11 cellular contexts compared by ENCODE assay signal in the genomic region with DNA sequence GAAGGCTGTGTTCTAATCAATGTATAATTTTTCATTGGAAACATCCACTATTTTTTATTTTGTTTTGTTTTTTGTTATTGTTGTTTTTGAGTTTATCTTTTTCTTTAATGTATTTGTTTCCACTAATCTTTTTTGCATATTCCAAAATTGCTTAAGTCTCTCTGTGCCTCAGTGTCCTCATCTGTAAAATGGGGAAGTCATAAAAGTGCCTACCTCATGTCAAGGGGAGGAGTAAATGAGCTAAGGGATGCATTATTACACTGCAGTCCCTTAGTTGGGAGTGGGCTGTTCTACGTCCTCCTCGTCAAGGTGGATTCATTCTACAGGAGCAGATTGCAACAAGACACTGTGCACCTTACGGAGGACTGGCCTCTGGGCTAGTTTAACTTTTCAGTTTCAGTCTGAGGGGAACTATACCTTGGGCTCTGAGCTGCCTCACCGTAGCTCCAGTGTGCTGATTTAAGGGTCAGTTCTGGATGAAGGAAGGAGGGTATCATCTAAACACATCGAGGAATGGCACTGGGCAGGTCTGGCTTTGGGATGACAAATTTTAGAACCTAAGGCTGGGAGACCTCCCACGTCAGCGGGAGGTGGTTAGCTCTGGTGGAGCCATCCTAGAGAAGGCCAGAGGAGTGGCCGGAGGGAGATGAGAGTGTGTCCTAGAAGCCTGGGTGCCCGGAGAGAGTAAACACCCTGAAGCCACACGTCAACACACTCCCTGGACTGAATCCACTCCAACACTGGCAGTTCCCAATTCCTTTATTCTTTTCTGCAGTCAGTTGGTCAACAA. TPM values are rescaled to one million over a fixed set of nuclear protein-coding genes. Genes with fewer than 3 reads are reported as not detected.
A peak's percentile ranks its signal among the peaks of the same experiment; 100 is the strongest.
DNase-seq lines count a peak whose midpoint lies in the region; ATAC-seq and TF ChIP-seq lines count a peak whose summit lies in the region.
"Had no signal": no experiment of that assay in that cellular context is flagged by ENCODE, and none has a peak within 500 bp of the region (broad histone marks: within the 10 kb centered on the region; RNA-seq: fewer than 3 reads in every experiment).

No MANE protein-coding gene starts in this region.

- no peak overlapping the region for H2BK12ac ChIP-seq in mesenchymal stem cell (ENCODE audit: low read length in 2 of 2)

- H3K27ac ChIP-seq in SU-DHL-6 (ENCODE audit: low read depth, low read length), result peak overlapping the region; percentile 98
- no peak overlapping the region for H3K27ac ChIP-seq in mesenchymal stem cell (ENCODE audit: low read length, poor library complexity, severe bottlenecking)
- no peak overlapping the region for H3K27ac ChIP-seq in naive thymus-derived CD4-positive, alpha-beta T cell (ENCODE audit: low read depth, low read length)
- H3K27ac ChIP-seq in substantia nigra (ENCODE audit: low read depth, low read length, poor library complexity, severe bottlenecking), result no peak overlapping the region
- H3K27ac ChIP-seq: foreskin keratinocyte, pancreas, suprapubic skin had no signal

- H3K36me3 ChIP-seq in SU-DHL-6 (ENCODE audit: low read length) (no peaks in the 10 kb centered on the region), mesenchymal stem cell (ENCODE audit: control insufficient read depth in 1 of 2, insufficient read depth in 2 of 2, low read depth in 1 of 2, low read length in 2 of 2) (no peaks in the 10 kb centered on the region)
- no peaks in the 10 kb centered on the region for H3K36me3 ChIP-seq in naive thymus-derived CD4-positive, alpha-beta T cell (ENCODE audit: control insufficient read depth in 2 of 3, insufficient read depth in 3 of 3, low read length in 3 of 3)
- H3K36me3 ChIP-seq: pancreas, suprapubic skin had no signal

- CTCF ChIA-PET in naive thymus-derived CD4-positive, alpha-beta T cell (lab: Charles Lee), result interaction anchor here (0.7 to 2.9 kb wide), 6 partner anchors 62 to 309 kb away, joined by 3 to 49 read pairs (median 4); a partner anchor contains a TSS

- no peak overlapping the region for H2BK15ac ChIP-seq in mesenchymal stem cell (ENCODE audit: low read depth, poor library complexity, severe bottlenecking)

- TF ChIP-seq CTCF in SU-DHL-6 (IDR thresholded peaks at IDR 0.05; ENCODE audit: insufficient read depth, low read length, poor library complexity, severe bottlenecking), result no peak

- H4K20me1 ChIP-seq in SU-DHL-6 (ENCODE audit: low read depth, low read length), result no peaks in the 10 kb centered on the region

- H3K27me3 Mint-ChIP-seq in naive thymus-derived CD4-positive, alpha-beta T cell, result no peaks in the 10 kb centered on the region

- H3K9ac ChIP-seq in SU-DHL-6 (ENCODE audit: low read length) (peak overlapping the region; percentile 59), mesenchymal stem cell (ENCODE audit: low read length) (peak overlapping the region; percentile 73)

- no peak overlapping the region for H3K4me3 Mint-ChIP-seq in naive thymus-derived CD4-positive, alpha-beta T cell

- H2BK5ac ChIP-seq in mesenchymal stem cell (ENCODE audit: low read depth, low read length, poor library complexity, severe bottlenecking), result no peak overlapping the region

- DNase-seq in Right ventricle myocardium superior (no peak), Right ventricle myocardium inferior (ENCODE audit: missing footprints) (no peak), mesenchymal stem cell (no peak), ureter (ENCODE audit: low spot score) (peak; percentile 37), OCI-M1 (lab: John Stamatoyannopoulos, UW) (no peak), substantia nigra (lab: John Stamatoyannopoulos, UW) (no peak)
- DNase-seq in naive thymus-derived CD4-positive, alpha-beta T cell, result no peak

- H3K4me1 ChIP-seq in mesenchymal stem cell (ENCODE audit: control insufficient read depth, insufficient read depth, low read depth, low read length), result peaks cover 26% of the 10 kb centered on the region
- H3K4me1 ChIP-seq in naive thymus-derived CD4-positive, alpha-beta T cell (ENCODE audit: control insufficient read depth in 2 of 2, insufficient read depth in 2 of 2, low read length in 2 of 2), result peaks cover 33 to 43% of the 10 kb centered on the region in 2 donors

- intact Hi-C loops in Right ventricle myocardium superior (cut with DNase I) (no loop called here), Right ventricle myocardium inferior (cut with DNase I) (loop anchor here (2.0 kb wide), 2 partner anchors 61 to 231 kb away; no protein-coding TSS in a partner anchor)
- intact Hi-C loops in naive thymus-derived CD4-positive, alpha-beta T cell (cut with micrococcal nuclease), result loop anchor here in 1 of 2 donors (10.0 kb wide), 1 partner anchor 359 kb away; no protein-coding TSS in a partner anchor

- 89% methylated on average over 10 of the region's 10 CpGs for WGBS in mesenchymal stem cell

- no peaks in the 10 kb centered on the region for H3K9me2 ChIP-seq in SU-DHL-6 (replicated peaks; ENCODE audit: insufficient read depth, low read length)

- no peaks in the 10 kb centered on the region for H3K9me3 ChIP-seq in SU-DHL-6 (ENCODE audit: insufficient read depth, low read length)
- H3K9me3 ChIP-seq in mesenchymal stem cell (ENCODE audit: control insufficient read depth, low read length), result no peaks in the 10 kb centered on the region
- H3K9me3 ChIP-seq in naive thymus-derived CD4-positive, alpha-beta T cell (ENCODE audit: control insufficient read depth in 2 of 3, low read length in 3 of 3), result no peaks in the 10 kb centered on the region
- H3K9me3 ChIP-seq: pancreas, suprapubic skin had no signal

- H3K18ac ChIP-seq in mesenchymal stem cell (ENCODE audit: low read depth in 1 of 2, low read length in 2 of 2), result no peak overlapping the region

- no peak overlapping the region for H3K23ac ChIP-seq in mesenchymal stem cell (ENCODE audit: low read length in 2 of 2)

- peaks cover 10% of the 10 kb centered on the region; the same call in 1 of the 2 replicates for H3K79me2 ChIP-seq in SU-DHL-6 (ENCODE audit: insufficient read depth, low read length)

- peaks cover 67% of the 10 kb centered on the region for H3F3A ChIP-seq in SU-DHL-6 (ENCODE audit: insufficient read depth)

- H3K4me3 ChIP-seq in SU-DHL-6 (ENCODE audit: insufficient read depth, low read length, poor library complexity, severe bottlenecking), result no peak overlapping the region
- H3K4me3 ChIP-seq in mesenchymal stem cell (ENCODE audit: insufficient read depth in 1 of 2, low read depth in 1 of 2, low read length in 2 of 2), result no peak overlapping the region
- no peak overlapping the region for H3K4me3 ChIP-seq in naive thymus-derived CD4-positive, alpha-beta T cell (ENCODE audit: low read length)
- H3K4me3 ChIP-seq: suprapubic skin had no signal

- POLR2A ChIA-PET in naive thymus-derived CD4-positive, alpha-beta T cell (lab: Charles Lee), result interaction anchor here (0.6 to 1.2 kb wide), 3 partner anchors 9 to 1502 kb away, joined by 3 read pairs; no protein-coding TSS in a partner anchor

- no peak overlapping the region for H4K91ac ChIP-seq in mesenchymal stem cell (ENCODE audit: low read length)

- H3K9me3 Mint-ChIP-seq in naive thymus-derived CD4-positive, alpha-beta T cell, result no peaks in the 10 kb centered on the region

- peak overlapping the region in 4 of 9 donors; percentile 11 to 84 (median 38) for H3K27ac Mint-ChIP-seq in naive thymus-derived CD4-positive, alpha-beta T cell

- H3K36me3 Mint-ChIP-seq in naive thymus-derived CD4-positive, alpha-beta T cell, result peaks cover 0 to 11% (median 0%) of the 10 kb centered on the region in 5 donors

- H3K4me2 ChIP-seq in SU-DHL-6 (ENCODE audit: low read depth, low read length, poor library complexity, severe bottlenecking) (peak overlapping the region; percentile 59), mesenchymal stem cell (ENCODE audit: low read length, poor library complexity, severe bottlenecking) (no peak overlapping the region)

- peak overlapping the region; percentile 64 for H2AK5ac ChIP-seq in mesenchymal stem cell (ENCODE audit: low read length, severe bottlenecking)

- peaks cover 31 to 70% (median 60%) of the 10 kb centered on the region in 7 donors for H3K4me1 Mint-ChIP-seq in naive thymus-derived CD4-positive, alpha-beta T cell

- H4K8ac ChIP-seq in mesenchymal stem cell (ENCODE audit: low read length), result no peak overlapping the region

- peaks cover 5% of the 10 kb centered on the region for H3K79me1 ChIP-seq in mesenchymal stem cell (replicated peaks; ENCODE audit: low read length, poor library complexity, severe bottlenecking)

- H3K4ac ChIP-seq in mesenchymal stem cell (ENCODE audit: low read depth in 1 of 2, low read length in 2 of 2), result no peak overlapping the region

- no peak overlapping the region for H2BK120ac ChIP-seq in mesenchymal stem cell (ENCODE audit: low read depth, low read length)

- no peak overlapping the region for H3K14ac ChIP-seq in mesenchymal stem cell (ENCODE audit: low read length in 2 of 2)

- H3K27me3 ChIP-seq in SU-DHL-6 (ENCODE audit: low read length) (no peaks in the 10 kb centered on the region), mesenchymal stem cell (ENCODE audit: control insufficient read depth in 1 of 2, insufficient read depth in 1 of 2, low read length in 2 of 2) (no peaks in the 10 kb centered on the region)
- H3K27me3 ChIP-seq in naive thymus-derived CD4-positive, alpha-beta T cell (ENCODE audit: control insufficient read depth in 2 of 2, insufficient read depth in 2 of 2, low read length in 2 of 2), result no peaks in the 10 kb centered on the region
- H3K27me3 ChIP-seq: foreskin keratinocyte, pancreas, suprapubic skin had no signal

- peak; percentile 1 for ATAC-seq in Right ventricle myocardium superior (ENCODE audit: poor library complexity)
- ATAC-seq in Right ventricle myocardium inferior, result no peak
- no peak for ATAC-seq in naive thymus-derived CD4-positive, alpha-beta T cell

- H2AFZ ChIP-seq in SU-DHL-6 (ENCODE audit: low read depth, low read length, severe bottlenecking), result no peak overlapping the region
- H2AFZ ChIP-seq in mesenchymal stem cell (ENCODE audit: low read depth, low read length), result no peak overlapping the region

RNA-seq across cellular contexts. Expression of a gene that starts 5.1 kb away (rescaled TPM):
- total RNA-seq in Right ventricle myocardium superior (196 TPM), Right ventricle myocardium inferior (232 TPM), ureter (157 TPM)
- polyA plus RNA-seq in mesenchymal stem cell (2013, experiment 1 of 2), result 684 TPM
- polyA plus RNA-seq in mesenchymal stem cell (2013, experiment 2 of 2), result 720 TPM
- total RNA-seq in naive thymus-derived CD4-positive, alpha-beta T cell, result 100 to 1,000 TPM in 4 of 5 experiments, 10 to 100 TPM in 1; 92.1 to 157 (median 111) TPM
- 100 to 1,000 TPM; 787 to 963 TPM for polyA plus RNA-seq in naive thymus-derived CD4-positive, alpha-beta T cell
